In the genomic region with DNA sequence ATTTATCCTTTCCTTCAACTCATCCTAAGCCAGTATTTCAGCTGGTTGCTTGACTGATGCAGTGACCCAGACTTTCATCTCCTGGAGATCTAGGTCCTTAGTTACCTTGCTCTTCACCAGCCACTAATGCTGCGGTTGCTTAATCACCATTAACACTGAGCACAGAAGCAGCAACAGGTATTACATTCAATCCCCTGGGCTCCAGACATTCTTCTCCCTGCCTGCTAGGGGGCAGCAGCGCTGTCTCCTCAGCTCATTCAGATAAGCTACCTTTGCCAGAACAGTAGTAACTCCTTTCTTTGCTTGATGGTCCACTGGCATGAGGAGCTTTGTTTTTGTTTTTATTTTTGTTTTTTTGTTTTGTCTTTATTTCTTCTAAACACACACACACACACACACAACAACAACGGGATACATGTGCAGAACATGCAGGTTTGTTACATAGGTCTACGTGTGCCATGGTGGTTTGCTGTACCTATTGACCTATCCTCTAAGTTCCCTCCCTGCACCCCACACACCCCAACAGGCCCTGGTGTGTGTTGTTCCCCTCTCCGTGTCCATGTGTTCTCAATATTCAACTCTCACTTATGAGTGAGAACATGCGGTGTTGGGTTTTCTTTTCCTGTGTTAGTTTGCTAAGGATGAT, we compare ENCODE assay signal across 8 cellular contexts.
DNase-seq lines count a peak whose midpoint lies in the region; ATAC-seq, FAIRE-seq and TF ChIP-seq lines count a peak whose summit lies in the region.

No MANE protein-coding gene starts in this region.

- H3K9me3 Mint-ChIP-seq in T-helper 2 cell treated with Interferon-gamma antibody and Interleukin-4, amounts not matched to agents 5 μg/mL and 100 μg/mL, for 36 hours, result peaks cover 23% of the 10 kb centered on the region
- H3K9me3 Mint-ChIP-seq in activated T-helper 1 cell treated with anti-CD3 and anti-CD28 coated beads, Interleukin-12 subunit alpha, Interleukin-12 subunit beta, Interleukin-2, Interleukin-4 antibody, amounts not matched to agents 30 ng/mL and 10 ng/mL and 1 ng/mL, durations not matched to agents 14 hours and 24 hours and 36 hours, result peaks cover 7% of the 10 kb centered on the region

- peak; percentile 85 for ATAC-seq in HG02885 (IDR thresholded peaks at IDR 0.05; ENCODE audit: poor library complexity, unreplicated experiment)
- ATAC-seq in HG02678 (IDR thresholded peaks at IDR 0.05; ENCODE audit: unreplicated experiment), result no peak
- no peak for ATAC-seq in HG02938 (IDR thresholded peaks at IDR 0.05; ENCODE audit: unreplicated experiment)

- H3K36me3 ChIP-seq in SJCRH30, result no peaks in the 10 kb centered on the region

- no peak overlapping the region for H3K4me3 Mint-ChIP-seq in T-helper 2 cell treated with Interferon-gamma antibody and Interleukin-4, amounts not matched to agents 5 μg/mL and 100 μg/mL, for 36 hours
- H3K4me3 Mint-ChIP-seq in activated T-helper 1 cell treated with anti-CD3 and anti-CD28 coated beads, Interleukin-12 subunit alpha, Interleukin-12 subunit beta, Interleukin-2, Interleukin-4 antibody, amounts not matched to agents 30 ng/mL and 10 ng/mL and 1 ng/mL, durations not matched to agents 14 hours and 24 hours and 36 hours, result no peak overlapping the region

- no peak overlapping the region for H3K27ac Mint-ChIP-seq in T-helper 2 cell treated with Interferon-gamma antibody and Interleukin-4, amounts not matched to agents 5 μg/mL and 100 μg/mL, for 36 hours
- H3K27ac Mint-ChIP-seq in activated T-helper 1 cell treated with anti-CD3 and anti-CD28 coated beads, Interleukin-12 subunit alpha, Interleukin-12 subunit beta, Interleukin-2, Interleukin-4 antibody, amounts not matched to agents 30 ng/mL and 10 ng/mL and 1 ng/mL, durations not matched to agents 14 hours and 24 hours and 36 hours, result no peak overlapping the region

- no peaks in the 10 kb centered on the region for H3K4me1 ChIP-seq in SJCRH30

- DNase-seq in D721Med (ENCODE audit: insufficient read length, low spot score) (no peak), SJCRH30 (peak; percentile 44 to 76), iris pigment epithelial cell (ENCODE audit: low read depth) (peak; percentile 32)
- no peak for DNase-seq in T-helper 2 cell treated with Interferon-gamma antibody and Interleukin-4, amounts not matched to agents 5 μg/mL and 100 μg/mL, for 36 hours (ENCODE audit: low spot score)
- no peak for DNase-seq in activated T-helper 1 cell treated with anti-CD3 and anti-CD28 coated beads, Interleukin-12 subunit alpha, Interleukin-12 subunit beta, Interleukin-2, Interleukin-4 antibody, amounts not matched to agents 30 ng/mL and 10 ng/mL and 1 ng/mL, durations not matched to agents 14 hours and 24 hours and 36 hours (ENCODE audit: low spot score)

- no peaks in the 10 kb centered on the region for H3K9me3 ChIP-seq in SJCRH30 (replicated peaks)

- H3K27me3 ChIP-seq in SJCRH30, result no peaks in the 10 kb centered on the region

- intact Hi-C loops in activated T-helper 1 cell treated with anti-CD3 and anti-CD28 coated beads, Interleukin-12 subunit alpha, Interleukin-12 subunit beta, Interleukin-2, Interleukin-4 antibody, amounts not matched to agents 30 ng/mL and 10 ng/mL and 1 ng/mL, durations not matched to agents 14 hours and 24 hours and 36 hours (cut with micrococcal nuclease), result no loop called here

- TF ChIP-seq CTCF in D721Med (IDR thresholded peaks at IDR 0.05; ENCODE audit: insufficient read depth, missing control alignments), result peak; percentile 53

- no peak overlapping the region for H3K4me3 ChIP-seq in SJCRH30

- no peaks in the 10 kb centered on the region for H3K27me3 Mint-ChIP-seq in T-helper 2 cell treated with Interferon-gamma antibody and Interleukin-4, amounts not matched to agents 5 μg/mL and 100 μg/mL, for 36 hours (ENCODE audit: low read depth)
- H3K27me3 Mint-ChIP-seq in activated T-helper 1 cell treated with anti-CD3 and anti-CD28 coated beads, Interleukin-12 subunit alpha, Interleukin-12 subunit beta, Interleukin-2, Interleukin-4 antibody, amounts not matched to agents 30 ng/mL and 10 ng/mL and 1 ng/mL, durations not matched to agents 14 hours and 24 hours and 36 hours (ENCODE audit: insufficient read depth), result no peaks in the 10 kb centered on the region

- FAIRE-seq in D721Med (lab: Jason Lieb, UNC), result no peak

- H3K27ac ChIP-seq in SJCRH30, result no peak overlapping the region

- H3K36me3 Mint-ChIP-seq in T-helper 2 cell treated with Interferon-gamma antibody and Interleukin-4, amounts not matched to agents 5 μg/mL and 100 μg/mL, for 36 hours (ENCODE audit: low read depth), result no peaks in the 10 kb centered on the region
- no peaks in the 10 kb centered on the region for H3K36me3 Mint-ChIP-seq in activated T-helper 1 cell treated with anti-CD3 and anti-CD28 coated beads, Interleukin-12 subunit alpha, Interleukin-12 subunit beta, Interleukin-2, Interleukin-4 antibody, amounts not matched to agents 30 ng/mL and 10 ng/mL and 1 ng/mL, durations not matched to agents 14 hours and 24 hours and 36 hours (ENCODE audit: low read depth)

- H3K4me1 Mint-ChIP-seq in T-helper 2 cell treated with Interferon-gamma antibody and Interleukin-4, amounts not matched to agents 5 μg/mL and 100 μg/mL, for 36 hours (ENCODE audit: low read depth), result no peaks in the 10 kb centered on the region
- H3K4me1 Mint-ChIP-seq in activated T-helper 1 cell treated with anti-CD3 and anti-CD28 coated beads, Interleukin-12 subunit alpha, Interleukin-12 subunit beta, Interleukin-2, Interleukin-4 antibody, amounts not matched to agents 30 ng/mL and 10 ng/mL and 1 ng/mL, durations not matched to agents 14 hours and 24 hours and 36 hours (ENCODE audit: low read depth), result no peaks in the 10 kb centered on the region

Comparison
In these comparisons a context has a peak if more than half of its experiments do, and no peak if none do; other contexts are left out.
1. DNase-seq: peak in SJCRH30 (2 of 2) and iris pigment epithelial cell (single experiment); none in D721Med (single experiment), T-helper 2 cell treated with Interferon-gamma antibody and Interleukin-4, amounts not matched to agents 5 μg/mL and 100 μg/mL, for 36 hours (single experiment) and activated T-helper 1 cell treated with anti-CD3 and anti-CD28 coated beads, Interleukin-12 subunit alpha, Interleukin-12 subunit beta, Interleukin-2, Interleukin-4 antibody, amounts not matched to agents 30 ng/mL and 10 ng/mL and 1 ng/mL, durations not matched to agents 14 hours and 24 hours and 36 hours (single experiment).